In the genomic region with DNA sequence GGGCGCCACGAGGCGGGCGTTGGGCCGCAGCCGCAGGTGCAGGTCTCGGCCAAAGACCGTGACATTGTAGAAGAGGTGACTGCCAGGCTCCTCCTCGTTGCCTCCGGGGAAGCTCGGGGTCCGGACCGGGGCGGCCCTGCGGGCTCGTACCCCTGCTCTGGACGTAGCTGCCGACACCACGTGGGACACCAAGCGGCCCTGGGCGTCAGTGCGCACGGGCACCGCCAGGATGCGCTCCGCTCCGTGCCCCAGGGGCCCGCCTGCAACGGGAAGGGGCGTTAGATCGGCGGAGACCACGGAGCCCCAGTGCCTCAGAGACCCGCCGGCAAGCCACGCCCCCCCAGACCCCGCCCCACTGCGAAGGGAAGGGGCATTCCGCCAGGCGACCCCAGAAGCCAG, we compare ENCODE assay signal across 9 cellular contexts. TPM values are rescaled to one million over a fixed set of nuclear protein-coding genes. Genes with fewer than 3 reads are reported as not detected.
A peak's percentile ranks its signal among the peaks of the same experiment; 100 is the strongest.
DNase-seq lines count a peak whose midpoint lies in the region; ATAC-seq and TF ChIP-seq lines count a peak whose summit lies in the region.
"Had no signal": no experiment of that assay in that cellular context is flagged by ENCODE, and none has a peak within 500 bp of the region (broad histone marks: within the 10 kb centered on the region; RNA-seq: fewer than 3 reads in every experiment).

No MANE protein-coding gene starts in this region.

- ATAC-seq in GM19395 (IDR thresholded peaks at IDR 0.05; ENCODE audit: unreplicated experiment) (no peak), HG03135 (IDR thresholded peaks at IDR 0.05; ENCODE audit: unreplicated experiment) (no peak), GM19023 (IDR thresholded peaks at IDR 0.05; ENCODE audit: unreplicated experiment) (no peak)

- H3K4me3 ChIP-seq in AG10803 (ENCODE audit: low read length) (peak overlapping the region; percentile 88), HUES6 (ENCODE audit: low read depth, low read length) (peak overlapping the region; percentile 93), epithelial cell of proximal tubule (ENCODE audit: low read depth, low read length) (peak overlapping the region; percentile 64)

- peak overlapping the region; percentile 51 for H3K9ac ChIP-seq in HUES6 (ENCODE audit: low read length)

- H3K36me3 ChIP-seq in HUES6 (ENCODE audit: control insufficient read depth, insufficient read depth, low read length) = no peaks in the 10 kb centered on the region

- H3K27me3 ChIP-seq in HUES6 (ENCODE audit: control insufficient read depth, insufficient read depth, low read length) = peaks cover 67% of the 10 kb centered on the region

- TF ChIP-seq CTCF in AG10803 (conservative IDR thresholded peaks at IDR 0.05; ENCODE audit: low read length) (peak; percentile 57), epithelial cell of proximal tubule (conservative IDR thresholded peaks at IDR 0.05; ENCODE audit: low read depth, low read length) (peak; percentile 38)

- H3K4me1 ChIP-seq in HUES6 (ENCODE audit: control insufficient read depth, insufficient read depth, low read length) = peaks cover 15% of the 10 kb centered on the region

- H3K27ac ChIP-seq in HUES6 (ENCODE audit: low read depth, low read length) = no peak overlapping the region

- peak; percentile 57 for DNase-seq in AG10803 (ENCODE audit: low read depth)
- no peak for DNase-seq in epithelial cell of proximal tubule (ENCODE audit: low read depth)
- peak; percentile 69 for DNase-seq in myocyte (ENCODE audit: low read depth)
- DNase-seq in NK-92 (lab: John Stamatoyannopoulos, UW; ENCODE audit: unreplicated experiment) = no peak

- H3K9me3 ChIP-seq in HUES6 (ENCODE audit: control insufficient read depth, insufficient read depth, low read depth, low read length) = no peaks in the 10 kb centered on the region

RNA-seq across cellular contexts. Expression of gene ADAMTS2, which starts 1.4 kb away (rescaled TPM):
- 0.29 and 0.65 TPM in 2 replicates for total RNA-seq in epithelial cell of proximal tubule
- 25.5 and 31.9 TPM in 2 replicates for total RNA-seq in myocyte
- polyA plus RNA-seq in myocyte (2012) = 65.2 TPM
- total RNA-seq: activated T-helper 2 cell treated with anti-CD3 and anti-CD28 coated beads, Interferon-gamma antibody, Interleukin-2, Interleukin-4, amounts not matched to agents 10 μg/mL and 5 μg/mL and 100 μg/mL, durations not matched to agents 14 hours and 24 hours and 36 hours had no signal

Comparison
In these comparisons a context has a peak if more than half of its experiments do, and no peak if none do; other contexts are left out.
1. DNase-seq: peak in AG10803 (single experiment) and myocyte (single experiment); none in epithelial cell of proximal tubule (single experiment) and NK-92 (single experiment).
2. RNA of gene ADAMTS2, which starts 1.4 kb away (total RNA-seq): 25.5 to 31.9 TPM in myocyte; 0.29 to 0.65 TPM in epithelial cell of proximal tubule; every median in the first group is over 10 times any median in the second.
3. Peak in every context shown above with its lines, with median percentiles within 50 percentile points of each other: H3K4me3 ChIP-seq.